ENCODE assay signal across 1 cellular context in genomic region chr10:74176380-74177139, GRCh38.
TF ChIP-seq lines count a peak whose summit lies in the region.

No MANE protein-coding gene starts in this region.

TF ChIP-seq in HEK293, 187 proteins besides CTCF, POLR2A, EP300 and RAD21 (continued from another document):
- TF ChIP-seq TSHZ1 (tag by site-specific recombination; IDR thresholded peaks at IDR 0.05; ENCODE audit: borderline replicate concordance) = no peak
- peak; percentile 77 for TF ChIP-seq ZFP37 (tag by site-specific recombination; IDR thresholded peaks at IDR 0.05)
- peak; percentile 21; the same call in 1 of the 2 replicates for TF ChIP-seq ZNF362 (tag by site-specific recombination; IDR thresholded peaks at IDR 0.05)
- no peak for TF ChIP-seq BCL11B (tag by site-specific recombination; IDR thresholded peaks at IDR 0.05; ENCODE audit: low read depth)
- peak; percentile 96 for TF ChIP-seq ZXDB (tag by site-specific recombination; IDR thresholded peaks at IDR 0.05)
- TF ChIP-seq GLIS1 (tag by site-specific recombination; IDR thresholded peaks at IDR 0.05) = peak; percentile 59
- TF ChIP-seq, protein P1, sequence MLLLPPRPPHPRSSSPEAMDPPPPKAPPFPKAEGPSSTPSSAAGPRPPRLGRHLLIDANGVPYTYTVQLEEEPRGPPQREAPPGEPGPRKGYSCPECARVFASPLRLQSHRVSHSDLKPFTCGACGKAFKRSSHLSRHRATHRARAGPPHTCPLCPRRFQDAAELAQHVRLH (tag by site-specific recombination; IDR thresholded peaks at IDR 0.05) = peak; percentile 24; the same call in 1 of the 2 replicates
- TF ChIP-seq PRDM2 (tag by site-specific recombination; IDR thresholded peaks at IDR 0.05; ENCODE audit: borderline replicate concordance) = peak; percentile 75; the same call in 1 of the 2 replicates
- peak; percentile 54; the same call in 1 of the 2 replicates for TF ChIP-seq KLF9 (tag by site-specific recombination; IDR thresholded peaks at IDR 0.05; ENCODE audit: low read depth)
- peak; percentile 100 for TF ChIP-seq ZBTB8A (tag by site-specific recombination; IDR thresholded peaks at IDR 0.05)
- TF ChIP-seq, protein P2, sequence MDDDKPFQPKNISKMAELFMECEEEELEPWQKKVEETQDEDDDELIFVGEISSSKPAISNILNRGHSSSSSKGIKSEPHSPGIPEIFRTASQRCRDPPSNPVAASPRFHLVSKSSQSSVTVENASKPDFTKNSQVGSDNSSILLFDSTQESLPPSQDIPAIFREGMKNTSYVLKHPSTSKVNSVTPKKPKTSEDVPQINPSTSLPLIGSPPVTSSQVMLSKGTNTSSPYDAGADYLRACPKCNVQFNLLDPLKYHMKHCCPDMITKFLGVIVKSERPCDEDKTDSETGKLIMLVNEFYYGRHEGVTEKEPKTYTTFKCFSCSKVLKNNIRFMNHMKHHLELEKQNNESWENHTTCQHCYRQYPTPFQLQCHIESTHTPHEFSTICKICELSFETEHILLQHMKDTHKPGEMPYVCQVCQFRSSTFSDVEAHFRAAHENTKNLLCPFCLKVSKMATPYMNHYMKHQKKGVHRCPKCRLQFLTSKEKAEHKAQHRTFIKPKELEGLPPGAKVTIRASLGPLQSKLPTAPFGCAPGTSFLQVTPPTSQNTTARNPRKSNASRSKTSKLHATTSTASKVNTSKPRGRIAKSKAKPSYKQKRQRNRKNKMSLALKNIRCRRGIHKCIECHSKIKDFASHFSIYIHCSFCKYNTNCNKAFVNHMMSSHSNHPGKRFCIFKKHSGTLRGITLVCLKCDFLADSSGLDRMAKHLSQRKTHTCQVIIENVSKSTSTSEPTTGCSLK (tag by site-specific recombination; IDR thresholded peaks at IDR 0.05) = no peak
- no peak for TF ChIP-seq ZNF654 (tag by site-specific recombination; IDR thresholded peaks at IDR 0.05; ENCODE audit: low read depth)
- peak; percentile 79; the same call in 1 of the 2 replicates for TF ChIP-seq ZNF391 (tag by site-specific recombination; IDR thresholded peaks at IDR 0.05; ENCODE audit: borderline replicate concordance, low read depth)
- TF ChIP-seq KLF1 (tag by site-specific recombination; IDR thresholded peaks at IDR 0.05) = peak; percentile 89
- TF ChIP-seq, protein P3, sequence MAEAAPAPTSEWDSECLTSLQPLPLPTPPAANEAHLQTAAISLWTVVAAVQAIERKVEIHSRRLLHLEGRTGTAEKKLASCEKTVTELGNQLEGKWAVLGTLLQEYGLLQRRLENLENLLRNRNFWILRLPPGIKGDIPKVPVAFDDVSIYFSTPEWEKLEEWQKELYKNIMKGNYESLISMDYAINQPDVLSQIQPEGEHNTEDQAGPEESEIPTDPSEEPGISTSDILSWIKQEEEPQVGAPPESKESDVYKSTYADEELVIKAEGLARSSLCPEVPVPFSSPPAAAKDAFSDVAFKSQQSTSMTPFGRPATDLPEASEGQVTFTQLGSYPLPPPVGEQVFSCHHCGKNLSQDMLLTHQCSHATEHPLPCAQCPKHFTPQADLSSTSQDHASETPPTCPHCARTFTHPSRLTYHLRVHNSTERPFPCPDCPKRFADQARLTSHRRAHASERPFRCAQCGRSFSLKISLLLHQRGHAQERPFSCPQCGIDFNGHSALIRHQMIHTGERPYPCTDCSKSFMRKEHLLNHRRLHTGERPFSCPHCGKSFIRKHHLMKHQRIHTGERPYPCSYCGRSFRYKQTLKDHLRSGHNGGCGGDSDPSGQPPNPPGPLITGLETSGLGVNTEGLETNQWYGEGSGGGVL (tag by site-specific recombination; IDR thresholded peaks at IDR 0.05) = no peak
- peak; percentile 80 for TF ChIP-seq ZNF76 (tag by site-specific recombination; IDR thresholded peaks at IDR 0.05; ENCODE audit: borderline replicate concordance, low read depth)
- peak; percentile 95 for TF ChIP-seq ZNF629 (tag by site-specific recombination; IDR thresholded peaks at IDR 0.05)
- peak; percentile 97 for TF ChIP-seq YY1 (tag by site-specific recombination; IDR thresholded peaks at IDR 0.05)
- no peak for TF ChIP-seq ZNF354C (tag by site-specific recombination; IDR thresholded peaks at IDR 0.05; ENCODE audit: borderline replicate concordance, low read depth)
- TF ChIP-seq SCRT2 (tag by site-specific recombination; IDR thresholded peaks at IDR 0.05) = peak; percentile 92
- TF ChIP-seq, protein P4, sequence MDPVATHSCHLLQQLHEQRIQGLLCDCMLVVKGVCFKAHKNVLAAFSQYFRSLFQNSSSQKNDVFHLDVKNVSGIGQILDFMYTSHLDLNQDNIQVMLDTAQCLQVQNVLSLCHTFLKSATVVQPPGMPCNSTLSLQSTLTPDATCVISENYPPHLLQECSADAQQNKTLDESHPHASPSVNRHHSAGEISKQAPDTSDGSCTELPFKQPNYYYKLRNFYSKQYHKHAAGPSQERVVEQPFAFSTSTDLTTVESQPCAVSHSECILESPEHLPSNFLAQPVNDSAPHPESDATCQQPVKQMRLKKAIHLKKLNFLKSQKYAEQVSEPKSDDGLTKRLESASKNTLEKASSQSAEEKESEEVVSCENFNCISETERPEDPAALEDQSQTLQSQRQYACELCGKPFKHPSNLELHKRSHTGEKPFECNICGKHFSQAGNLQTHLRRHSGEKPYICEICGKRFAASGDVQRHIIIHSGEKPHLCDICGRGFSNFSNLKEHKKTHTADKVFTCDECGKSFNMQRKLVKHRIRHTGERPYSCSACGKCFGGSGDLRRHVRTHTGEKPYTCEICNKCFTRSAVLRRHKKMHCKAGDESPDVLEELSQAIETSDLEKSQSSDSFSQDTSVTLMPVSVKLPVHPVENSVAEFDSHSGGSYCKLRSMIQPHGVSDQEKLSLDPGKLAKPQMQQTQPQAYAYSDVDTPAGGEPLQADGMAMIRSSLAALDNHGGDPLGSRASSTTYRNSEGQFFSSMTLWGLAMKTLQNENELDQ (tag by site-specific recombination; IDR thresholded peaks at IDR 0.05; ENCODE audit: low read depth) = no peak
- no peak for TF ChIP-seq ZNF513 (tag by site-specific recombination; IDR thresholded peaks at IDR 0.05)
- TF ChIP-seq, protein P5, sequence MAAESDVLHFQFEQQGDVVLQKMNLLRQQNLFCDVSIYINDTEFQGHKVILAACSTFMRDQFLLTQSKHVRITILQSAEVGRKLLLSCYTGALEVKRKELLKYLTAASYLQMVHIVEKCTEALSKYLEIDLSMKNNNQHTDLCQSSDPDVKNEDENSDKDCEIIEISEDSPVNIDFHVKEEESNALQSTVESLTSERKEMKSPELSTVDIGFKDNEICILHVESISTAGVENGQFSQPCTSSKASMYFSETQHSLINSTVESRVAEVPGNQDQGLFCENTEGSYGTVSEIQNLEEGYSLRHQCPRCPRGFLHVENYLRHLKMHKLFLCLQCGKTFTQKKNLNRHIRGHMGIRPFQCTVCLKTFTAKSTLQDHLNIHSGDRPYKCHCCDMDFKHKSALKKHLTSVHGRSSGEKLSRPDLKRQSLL (tag by site-specific recombination; IDR thresholded peaks at IDR 0.05) = peak; percentile 69; the same call in 1 of the 2 replicates
- peak; percentile 86 for TF ChIP-seq YY2 (tag by site-specific recombination; IDR thresholded peaks at IDR 0.05)
- TF ChIP-seq ELK4 (IDR thresholded peaks at IDR 0.05; ENCODE audit: borderline replicate concordance, low read depth, low read length) = no peak
- 0 out of 2 replicates have a peak, but pooled peaks have one; percentile 15 for TF ChIP-seq ZFP69B (tag by site-specific recombination; IDR thresholded peaks at IDR 0.05)
